Comparison of ENCODE assay signal across 1 cellular context in the genomic region with DNA sequence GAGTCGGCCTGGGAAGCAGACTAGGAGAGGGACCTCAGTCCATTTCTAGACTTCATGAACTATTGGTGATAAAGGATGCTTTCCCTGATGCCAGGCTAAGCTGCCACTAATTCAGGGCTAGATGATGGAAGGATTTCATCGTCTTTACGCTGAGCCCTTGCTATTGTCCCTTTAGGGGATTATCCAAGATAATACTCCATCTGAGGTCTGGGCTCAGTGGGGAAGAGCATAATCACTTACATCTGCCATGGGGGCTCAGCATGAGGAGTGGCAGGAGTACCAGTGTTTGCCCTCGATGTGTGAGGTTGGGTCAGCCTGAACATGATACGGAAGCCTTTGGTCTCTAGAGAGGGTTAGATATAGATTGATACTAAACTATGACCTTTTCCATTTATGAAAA.
TF ChIP-seq lines count a peak whose summit lies in the region.

No MANE protein-coding gene starts in this region.

TF ChIP-seq in H1, 55 proteins besides CTCF, POLR2A, EP300 and RAD21:
- TF ChIP-seq CEBPB (IDR thresholded peaks at IDR 0.05; ENCODE audit: low read depth, low read length) (no peak), GABPA (IDR thresholded peaks at IDR 0.05; ENCODE audit: borderline replicate concordance, insufficient read depth, low read length) (no peak), FOSL1 (IDR thresholded peaks at IDR 0.05; ENCODE audit: insufficient read depth, low read depth, low read length) (no peak), CTBP2 (IDR thresholded peaks at IDR 0.05; ENCODE audit: borderline replicate concordance, insufficient read depth, insufficient read length, low read length) (no peak), POLR2AphosphoS5 (IDR thresholded peaks at IDR 0.05; ENCODE audit: low read depth, low read length) (no peak), YY1 (IDR thresholded peaks at IDR 0.05; ENCODE audit: low read depth, low read length) (no peak), GTF2F1 (IDR thresholded peaks at IDR 0.05; ENCODE audit: borderline replicate concordance, low read depth, low read length) (no peak), BRCA1 (IDR thresholded peaks at IDR 0.05; ENCODE audit: low read depth, low read length) (no peak)
- TF ChIP-seq, protein P1, sequence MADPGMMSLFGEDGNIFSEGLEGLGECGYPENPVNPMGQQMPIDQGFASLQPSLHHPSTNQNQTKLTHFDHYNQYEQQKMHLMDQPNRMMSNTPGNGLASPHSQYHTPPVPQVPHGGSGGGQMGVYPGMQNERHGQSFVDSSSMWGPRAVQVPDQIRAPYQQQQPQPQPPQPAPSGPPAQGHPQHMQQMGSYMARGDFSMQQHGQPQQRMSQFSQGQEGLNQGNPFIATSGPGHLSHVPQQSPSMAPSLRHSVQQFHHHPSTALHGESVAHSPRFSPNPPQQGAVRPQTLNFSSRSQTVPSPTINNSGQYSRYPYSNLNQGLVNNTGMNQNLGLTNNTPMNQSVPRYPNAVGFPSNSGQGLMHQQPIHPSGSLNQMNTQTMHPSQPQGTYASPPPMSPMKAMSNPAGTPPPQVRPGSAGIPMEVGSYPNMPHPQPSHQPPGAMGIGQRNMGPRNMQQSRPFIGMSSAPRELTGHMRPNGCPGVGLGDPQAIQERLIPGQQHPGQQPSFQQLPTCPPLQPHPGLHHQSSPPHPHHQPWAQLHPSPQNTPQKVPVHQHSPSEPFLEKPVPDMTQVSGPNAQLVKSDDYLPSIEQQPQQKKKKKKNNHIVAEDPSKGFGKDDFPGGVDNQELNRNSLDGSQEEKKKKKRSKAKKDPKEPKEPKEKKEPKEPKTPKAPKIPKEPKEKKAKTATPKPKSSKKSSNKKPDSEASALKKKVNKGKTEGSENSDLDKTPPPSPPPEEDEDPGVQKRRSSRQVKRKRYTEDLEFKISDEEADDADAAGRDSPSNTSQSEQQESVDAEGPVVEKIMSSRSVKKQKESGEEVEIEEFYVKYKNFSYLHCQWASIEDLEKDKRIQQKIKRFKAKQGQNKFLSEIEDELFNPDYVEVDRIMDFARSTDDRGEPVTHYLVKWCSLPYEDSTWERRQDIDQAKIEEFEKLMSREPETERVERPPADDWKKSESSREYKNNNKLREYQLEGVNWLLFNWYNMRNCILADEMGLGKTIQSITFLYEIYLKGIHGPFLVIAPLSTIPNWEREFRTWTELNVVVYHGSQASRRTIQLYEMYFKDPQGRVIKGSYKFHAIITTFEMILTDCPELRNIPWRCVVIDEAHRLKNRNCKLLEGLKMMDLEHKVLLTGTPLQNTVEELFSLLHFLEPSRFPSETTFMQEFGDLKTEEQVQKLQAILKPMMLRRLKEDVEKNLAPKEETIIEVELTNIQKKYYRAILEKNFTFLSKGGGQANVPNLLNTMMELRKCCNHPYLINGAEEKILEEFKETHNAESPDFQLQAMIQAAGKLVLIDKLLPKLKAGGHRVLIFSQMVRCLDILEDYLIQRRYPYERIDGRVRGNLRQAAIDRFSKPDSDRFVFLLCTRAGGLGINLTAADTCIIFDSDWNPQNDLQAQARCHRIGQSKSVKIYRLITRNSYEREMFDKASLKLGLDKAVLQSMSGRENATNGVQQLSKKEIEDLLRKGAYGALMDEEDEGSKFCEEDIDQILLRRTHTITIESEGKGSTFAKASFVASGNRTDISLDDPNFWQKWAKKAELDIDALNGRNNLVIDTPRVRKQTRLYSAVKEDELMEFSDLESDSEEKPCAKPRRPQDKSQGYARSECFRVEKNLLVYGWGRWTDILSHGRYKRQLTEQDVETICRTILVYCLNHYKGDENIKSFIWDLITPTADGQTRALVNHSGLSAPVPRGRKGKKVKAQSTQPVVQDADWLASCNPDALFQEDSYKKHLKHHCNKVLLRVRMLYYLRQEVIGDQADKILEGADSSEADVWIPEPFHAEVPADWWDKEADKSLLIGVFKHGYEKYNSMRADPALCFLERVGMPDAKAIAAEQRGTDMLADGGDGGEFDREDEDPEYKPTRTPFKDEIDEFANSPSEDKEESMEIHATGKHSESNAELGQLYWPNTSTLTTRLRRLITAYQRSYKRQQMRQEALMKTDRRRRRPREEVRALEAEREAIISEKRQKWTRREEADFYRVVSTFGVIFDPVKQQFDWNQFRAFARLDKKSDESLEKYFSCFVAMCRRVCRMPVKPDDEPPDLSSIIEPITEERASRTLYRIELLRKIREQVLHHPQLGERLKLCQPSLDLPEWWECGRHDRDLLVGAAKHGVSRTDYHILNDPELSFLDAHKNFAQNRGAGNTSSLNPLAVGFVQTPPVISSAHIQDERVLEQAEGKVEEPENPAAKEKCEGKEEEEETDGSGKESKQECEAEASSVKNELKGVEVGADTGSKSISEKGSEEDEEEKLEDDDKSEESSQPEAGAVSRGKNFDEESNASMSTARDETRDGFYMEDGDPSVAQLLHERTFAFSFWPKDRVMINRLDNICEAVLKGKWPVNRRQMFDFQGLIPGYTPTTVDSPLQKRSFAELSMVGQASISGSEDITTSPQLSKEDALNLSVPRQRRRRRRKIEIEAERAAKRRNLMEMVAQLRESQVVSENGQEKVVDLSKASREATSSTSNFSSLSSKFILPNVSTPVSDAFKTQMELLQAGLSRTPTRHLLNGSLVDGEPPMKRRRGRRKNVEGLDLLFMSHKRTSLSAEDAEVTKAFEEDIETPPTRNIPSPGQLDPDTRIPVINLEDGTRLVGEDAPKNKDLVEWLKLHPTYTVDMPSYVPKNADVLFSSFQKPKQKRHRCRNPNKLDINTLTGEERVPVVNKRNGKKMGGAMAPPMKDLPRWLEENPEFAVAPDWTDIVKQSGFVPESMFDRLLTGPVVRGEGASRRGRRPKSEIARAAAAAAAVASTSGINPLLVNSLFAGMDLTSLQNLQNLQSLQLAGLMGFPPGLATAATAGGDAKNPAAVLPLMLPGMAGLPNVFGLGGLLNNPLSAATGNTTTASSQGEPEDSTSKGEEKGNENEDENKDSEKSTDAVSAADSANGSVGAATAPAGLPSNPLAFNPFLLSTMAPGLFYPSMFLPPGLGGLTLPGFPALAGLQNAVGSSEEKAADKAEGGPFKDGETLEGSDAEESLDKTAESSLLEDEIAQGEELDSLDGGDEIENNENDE (IDR thresholded peaks at IDR 0.05; ENCODE audit: insufficient replicate concordance, low read length), result no peak
